ENCODE assay signal across 10 cellular contexts in the genomic region with DNA sequence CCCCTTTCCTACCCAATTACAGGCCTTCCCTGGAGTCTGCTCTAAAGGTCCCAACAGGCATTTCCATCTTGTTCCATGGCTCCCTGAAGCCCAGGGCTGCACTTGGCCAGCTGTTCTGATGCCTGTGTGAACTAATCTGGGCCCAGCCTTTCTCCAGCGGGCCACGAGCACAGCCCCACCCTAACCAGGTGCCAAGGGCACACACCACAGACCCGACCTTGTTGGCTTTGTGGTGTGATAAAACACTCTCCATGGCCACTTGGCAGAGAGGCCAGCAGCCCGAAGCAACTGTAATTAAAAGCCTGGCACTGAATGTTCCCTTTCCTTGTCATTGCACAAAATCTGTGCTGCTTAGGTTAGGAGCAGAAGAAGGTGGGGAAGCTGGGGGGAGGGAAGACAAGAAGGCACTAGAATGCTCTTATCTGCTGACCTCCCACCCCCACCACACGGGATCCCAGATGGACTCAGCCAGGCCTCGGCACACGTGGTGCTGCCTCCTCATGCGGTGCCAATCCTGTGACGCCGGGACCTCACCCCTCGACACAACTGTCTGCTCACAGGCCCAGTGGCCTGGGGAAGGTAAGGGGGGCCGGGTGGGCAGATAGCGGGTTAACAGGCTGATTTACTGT. TPM values are rescaled to one million over a fixed set of nuclear protein-coding genes. Genes with fewer than 3 reads are reported as not detected.
DNase-seq lines count a peak whose midpoint lies in the region; ATAC-seq and TF ChIP-seq lines count a peak whose summit lies in the region.
"Had no signal": no experiment of that assay in that cellular context is flagged by ENCODE, and none has a peak within 500 bp of the region (broad histone marks: within the 10 kb centered on the region; RNA-seq: fewer than 3 reads in every experiment).

No MANE protein-coding gene starts in this region.

- H3K36me3 ChIP-seq in mammary epithelial cell (ENCODE audit: insufficient read depth, low read length): peaks cover 13% of the 10 kb centered on the region
- H3K36me3 ChIP-seq: neural progenitor cell had no signal

- CTCF ChIA-PET in mammary epithelial cell (lab: Charles Lee; ENCODE audit: low non-redundant PET): no interaction called here
- CTCF ChIA-PET in activated CD4-positive, alpha-beta T cell treated with anti-CD3 and anti-CD28 coated beads, Interleukin-2, amount 10 ng/mL, durations not matched to agents 7 days and 5 days (lab: Charles Lee): interaction anchor here (2.6 kb wide), 1 partner anchor 11 kb away, joined by 12 read pairs; no protein-coding TSS in a partner anchor

- peak; percentile 68 for DNase-seq in LHCN-M2 (ENCODE audit: low read depth)
- DNase-seq in mammary epithelial cell: peak; percentile 33
- DNase-seq in left colon: peak; percentile 31 to 78
- DNase-seq in stimulated activated effector memory CD8-positive, alpha-beta T cell treated with anti-CD3 and anti-CD28 coated beads, Interleukin-12 subunit alpha, Interleukin-12 subunit beta, amount 100 ng/mL, for 72 hours (ENCODE audit: low spot score in 2 of 2): no peak
- DNase-seq in stimulated activated CD4-positive, alpha-beta T cell treated with anti-CD3 and anti-CD28 coated beads, Interleukin-4, amount 100 ng/mL, for 4 hours: no peak
- DNase-seq in naive thymus-derived CD8-positive, alpha-beta T cell: no peak
- no peak for DNase-seq in NCI-H226
- no peak for DNase-seq in activated CD4-positive, alpha-beta T cell treated with anti-CD3 and anti-CD28 coated beads, Interleukin-2, amount 10 ng/mL, durations not matched to agents 7 days and 5 days
- DNase-seq: NCI-H2171 had no signal

- in situ Hi-C loops in mammary epithelial cell (cut with MboI; ENCODE audit: low sequenced_read_pairs in 2 of 2): no loop called here

- 18% methylated on average over 8 of the region's 13 CpGs for WGBS in mammary epithelial cell (ENCODE audit: low coverage, missing lambda C conversion rate)

- H3K9ac ChIP-seq in mammary epithelial cell (ENCODE audit: insufficient read depth, low read length): no peak overlapping the region
- H3K9ac ChIP-seq: neural progenitor cell had no signal

- peaks cover 25% of the 10 kb centered on the region for H3K4me1 ChIP-seq in mammary epithelial cell (ENCODE audit: insufficient read depth, low read length)
- H3K4me1 ChIP-seq: neural progenitor cell had no signal

- POLR2A ChIA-PET in naive thymus-derived CD8-positive, alpha-beta T cell (lab: Charles Lee): no interaction called here
- POLR2A ChIA-PET in activated CD4-positive, alpha-beta T cell treated with anti-CD3 and anti-CD28 coated beads, Interleukin-2, amount 10 ng/mL, durations not matched to agents 7 days and 5 days (lab: Charles Lee): no interaction called here

- ATAC-seq in left colon: peak; percentile 82
- no peak for ATAC-seq in stimulated activated effector memory CD8-positive, alpha-beta T cell treated with anti-CD3 and anti-CD28 coated beads, Interleukin-12 subunit alpha, Interleukin-12 subunit beta, amount 100 ng/mL, for 72 hours
- ATAC-seq in naive thymus-derived CD8-positive, alpha-beta T cell: no peak

- H2AFZ ChIP-seq in mammary epithelial cell (ENCODE audit: low read depth, low read length): no peak overlapping the region
- H2AFZ ChIP-seq: neural progenitor cell had no signal

- no peaks in the 10 kb centered on the region for H3K9me3 Mint-ChIP-seq in stimulated activated effector memory CD8-positive, alpha-beta T cell treated with anti-CD3 and anti-CD28 coated beads, Interleukin-12 subunit alpha, Interleukin-12 subunit beta, amount 100 ng/mL, for 72 hours
- no peaks in the 10 kb centered on the region for H3K9me3 Mint-ChIP-seq in naive thymus-derived CD8-positive, alpha-beta T cell
- no peaks in the 10 kb centered on the region for H3K9me3 Mint-ChIP-seq in activated CD4-positive, alpha-beta T cell treated with anti-CD3 and anti-CD28 coated beads, Interleukin-2, amount 10 ng/mL, durations not matched to agents 7 days and 5 days
- H3K9me3 Mint-ChIP-seq: neural progenitor cell had no signal

- intact Hi-C loops in mammary epithelial cell (cut with micrococcal nuclease): no loop called here
- intact Hi-C loops in left colon (cut with DNase I, micrococcal nuclease): no loop called here

- no peak overlapping the region for H3K4me3 Mint-ChIP-seq in stimulated activated effector memory CD8-positive, alpha-beta T cell treated with anti-CD3 and anti-CD28 coated beads, Interleukin-12 subunit alpha, Interleukin-12 subunit beta, amount 100 ng/mL, for 72 hours
- H3K4me3 Mint-ChIP-seq in naive thymus-derived CD8-positive, alpha-beta T cell: no peak overlapping the region
- H3K4me3 Mint-ChIP-seq in activated CD4-positive, alpha-beta T cell treated with anti-CD3 and anti-CD28 coated beads, Interleukin-2, amount 10 ng/mL, durations not matched to agents 7 days and 5 days: no peak overlapping the region

- no peaks in the 10 kb centered on the region for H3K79me2 ChIP-seq in mammary epithelial cell (ENCODE audit: insufficient read depth, low read length)

- H4K20me1 ChIP-seq in mammary epithelial cell (ENCODE audit: insufficient read depth, low read length): no peaks in the 10 kb centered on the region

- dilution Hi-C loops in mammary epithelial cell (cut with HindIII; ENCODE audit: low sequenced_read_pairs): no loop called here

- H3K4me2 ChIP-seq in mammary epithelial cell (ENCODE audit: insufficient read depth, low read depth, low read length): peak overlapping the region; percentile 13
- H3K4me2 ChIP-seq: neural progenitor cell had no signal

- peaks cover 52% of the 10 kb centered on the region for H3K36me3 Mint-ChIP-seq in stimulated activated effector memory CD8-positive, alpha-beta T cell treated with anti-CD3 and anti-CD28 coated beads, Interleukin-12 subunit alpha, Interleukin-12 subunit beta, amount 100 ng/mL, for 72 hours
- H3K36me3 Mint-ChIP-seq in naive thymus-derived CD8-positive, alpha-beta T cell: peaks cover 0 to 51% (median 14%) of the 10 kb centered on the region in 3 donors
- H3K36me3 Mint-ChIP-seq in activated CD4-positive, alpha-beta T cell treated with anti-CD3 and anti-CD28 coated beads, Interleukin-2, amount 10 ng/mL, durations not matched to agents 7 days and 5 days (ENCODE audit: low read depth): peaks cover 12% of the 10 kb centered on the region

- no peak overlapping the region for H3K4me3 ChIP-seq in mammary epithelial cell (replicated peaks in 1 of 3; ENCODE audit: insufficient read depth in 1 of 3, low read depth in 2 of 3, low read length in 3 of 3)
- H3K4me3 ChIP-seq: neural progenitor cell had no signal

- H3K27me3 ChIP-seq in mammary epithelial cell (ENCODE audit: insufficient read depth, low read length): no peaks in the 10 kb centered on the region
- H3K27me3 ChIP-seq: neural progenitor cell had no signal

- TF ChIP-seq CTCF in mammary epithelial cell (conservative IDR thresholded peaks at IDR 0.05 in 1 of 2, IDR thresholded peaks at IDR 0.05 in 1 of 2; ENCODE audit: extremely low read depth in 1 of 2, insufficient read depth in 1 of 2, low read depth in 1 of 2, low read length in 2 of 2): no peak

- BruUV-seq in mammary epithelial cell (replicated peaks; lab: Mats Ljungman, UMichigan): no TSS peak

- no peaks in the 10 kb centered on the region for H3K9me3 ChIP-seq in mammary epithelial cell (replicated peaks; ENCODE audit: insufficient read depth, low read length)

- H3K27ac Mint-ChIP-seq in stimulated activated effector memory CD8-positive, alpha-beta T cell treated with anti-CD3 and anti-CD28 coated beads, Interleukin-12 subunit alpha, Interleukin-12 subunit beta, amount 100 ng/mL, for 72 hours: peak overlapping the region; percentile 73
- H3K27ac Mint-ChIP-seq in naive thymus-derived CD8-positive, alpha-beta T cell: peak overlapping the region in 1 of 10 donors; percentile 67
- no peak overlapping the region for H3K27ac Mint-ChIP-seq in activated CD4-positive, alpha-beta T cell treated with anti-CD3 and anti-CD28 coated beads, Interleukin-2, amount 10 ng/mL, durations not matched to agents 7 days and 5 days

- peaks cover 13% of the 10 kb centered on the region for H3K4me1 Mint-ChIP-seq in stimulated activated effector memory CD8-positive, alpha-beta T cell treated with anti-CD3 and anti-CD28 coated beads, Interleukin-12 subunit alpha, Interleukin-12 subunit beta, amount 100 ng/mL, for 72 hours
- peaks cover 0 to 3% (median under 1%) of the 10 kb centered on the region in 4 donors for H3K4me1 Mint-ChIP-seq in naive thymus-derived CD8-positive, alpha-beta T cell
- peaks cover 10% of the 10 kb centered on the region for H3K4me1 Mint-ChIP-seq in activated CD4-positive, alpha-beta T cell treated with anti-CD3 and anti-CD28 coated beads, Interleukin-2, amount 10 ng/mL, durations not matched to agents 7 days and 5 days

- H3K27me3 Mint-ChIP-seq in naive thymus-derived CD8-positive, alpha-beta T cell: no peaks in the 10 kb centered on the region
- no peaks in the 10 kb centered on the region for H3K27me3 Mint-ChIP-seq in activated CD4-positive, alpha-beta T cell treated with anti-CD3 and anti-CD28 coated beads, Interleukin-2, amount 10 ng/mL, durations not matched to agents 7 days and 5 days

- no peak overlapping the region for H3K27ac ChIP-seq in mammary epithelial cell (ENCODE audit: insufficient read depth, low read depth, low read length)
- H3K27ac ChIP-seq: neural progenitor cell had no signal

RNA-seq across cellular contexts. Expression of gene HCRTR1, which starts 9.9 kb away (rescaled TPM):
- not detected in 2 replicates for total RNA-seq in LHCN-M2 (2014; rRNA removed)
- polyA plus RNA-seq in LHCN-M2 (2012): not detected
- not detected for total RNA-seq in mammary epithelial cell
- polyA plus RNA-seq in mammary epithelial cell: not detected
- not detected for polyA minus RNA-seq in mammary epithelial cell
- under 1 TPM in 1 of 2 donors, not detected in 1; 0.14 TPM for total RNA-seq in left colon
- total RNA-seq in naive thymus-derived CD8-positive, alpha-beta T cell: not detected
- polyA plus RNA-seq in naive thymus-derived CD8-positive, alpha-beta T cell: not detected
- not detected for total RNA-seq in activated CD4-positive, alpha-beta T cell treated with anti-CD3 and anti-CD28 coated beads, Interleukin-2, amount 10 ng/mL, durations not matched to agents 7 days and 5 days

RNA-seq across cellular contexts. Expression of gene PEF1, which starts 17.3 kb away (rescaled TPM):
- total RNA-seq in LHCN-M2 (2014; rRNA removed) (67.5 and 78.3 TPM in 2 replicates), mammary epithelial cell (10 to 100 TPM; 58.6 to 78.0 TPM), left colon (10 to 100 TPM; 47.2 to 57.2 TPM)
- 81.1 TPM for polyA plus RNA-seq in LHCN-M2 (2012)
- 106 TPM for polyA plus RNA-seq in mammary epithelial cell
- polyA minus RNA-seq in mammary epithelial cell: 81.6 TPM
- 10 to 100 TPM; 35.3 to 36.3 TPM for total RNA-seq in naive thymus-derived CD8-positive, alpha-beta T cell
- 10 to 100 TPM; 60.6 to 87.3 (median 77.8) TPM for polyA plus RNA-seq in naive thymus-derived CD8-positive, alpha-beta T cell
- total RNA-seq in activated CD4-positive, alpha-beta T cell treated with anti-CD3 and anti-CD28 coated beads, Interleukin-2, amount 10 ng/mL, durations not matched to agents 7 days and 5 days: 10 to 100 TPM; 50.4 to 51.6 TPM

RNA-seq across cellular contexts. Expression of gene TINAGL1, which starts 51.1 kb away (rescaled TPM):
- total RNA-seq in LHCN-M2 (2014; rRNA removed) (0.19 TPM in 1 of 2 replicates, not detected in the other), mammary epithelial cell (100 to 1,000 TPM; 433 to 840 TPM), left colon (100 to 1,000 TPM; 135 to 139 TPM)
- 0.04 TPM for polyA plus RNA-seq in LHCN-M2 (2012)
- 578 TPM for polyA plus RNA-seq in mammary epithelial cell
- 360 TPM for polyA minus RNA-seq in mammary epithelial cell
- total RNA-seq in naive thymus-derived CD8-positive, alpha-beta T cell: not detected
- polyA plus RNA-seq in naive thymus-derived CD8-positive, alpha-beta T cell: not detected
- not detected for total RNA-seq in activated CD4-positive, alpha-beta T cell treated with anti-CD3 and anti-CD28 coated beads, Interleukin-2, amount 10 ng/mL, durations not matched to agents 7 days and 5 days

Comparison
In these comparisons a context has a peak if more than half of its experiments do, and no peak if none do; other contexts are left out.
1. DNase-seq: peak in LHCN-M2 (single experiment), mammary epithelial cell (single experiment) and left colon (2 of 2); none in stimulated activated effector memory CD8-positive, alpha-beta T cell treated with anti-CD3 and anti-CD28 coated beads, Interleukin-12 subunit alpha, Interleukin-12 subunit beta, amount 100 ng/mL, for 72 hours (0 of 2), stimulated activated CD4-positive, alpha-beta T cell treated with anti-CD3 and anti-CD28 coated beads, Interleukin-4, amount 100 ng/mL, for 4 hours (0 of 2), naive thymus-derived CD8-positive, alpha-beta T cell (0 of 10), NCI-H226 (single experiment) and activated CD4-positive, alpha-beta T cell treated with anti-CD3 and anti-CD28 coated beads, Interleukin-2, amount 10 ng/mL, durations not matched to agents 7 days and 5 days (single experiment).
2. RNA of gene TINAGL1, which starts 51.1 kb away (total RNA-seq): 433 to 840 TPM in mammary epithelial cell and 135 to 139 TPM in left colon; not detected in activated CD4-positive, alpha-beta T cell treated with anti-CD3 and anti-CD28 coated beads, Interleukin-2, amount 10 ng/mL, durations not matched to agents 7 days and 5 days, 0.19 TPM in LHCN-M2 and not detected in naive thymus-derived CD8-positive, alpha-beta T cell; every median in the first group is over 100 times any median in the second.